ENCODE assay signal across 18 cellular contexts in genomic region chr18:53625997-53626599, GRCh38.
DNase-seq lines count a peak whose midpoint lies in the region; ATAC-seq, FAIRE-seq and TF ChIP-seq lines count a peak whose summit lies in the region.
"Had no signal": no experiment of that assay in that cellular context is flagged by ENCODE, and none has a peak within 500 bp of the region (broad histone marks: within the 10 kb centered on the region; RNA-seq: fewer than 3 reads in every experiment).

No MANE protein-coding gene starts in this region.

- no peak overlapping the region for H4K91ac ChIP-seq in H1 (replicated peaks; ENCODE audit: insufficient read length, low read length)

- TF ChIP-seq CTCF in H1 (IDR thresholded peaks at IDR 0.05; ENCODE audit: control extremely low read depth in 1 of 3, insufficient read depth in 1 of 3, low read depth in 1 of 3, low read length in 3 of 3) (no peak), upper lobe of left lung (IDR thresholded peaks at IDR 0.05) (no peak), tibial nerve (IDR thresholded peaks at IDR 0.05) (no peak)

- no peak overlapping the region for H2BK20ac ChIP-seq in H1 (ENCODE audit: low read length)

- FAIRE-seq in H1 (lab: Jason Lieb, UNC): no peak
- FAIRE-seq: GM12892, HTR-8/SVneo had no signal

- H3K4me3 ChIP-seq in H1 (ENCODE audit: extremely low read depth in 1 of 4, insufficient read depth in 2 of 4, low read depth in 3 of 4, low read length in 4 of 4) (no peak overlapping the region), upper lobe of left lung (no peak overlapping the region), tibial nerve (no peak overlapping the region)

- H3K56ac ChIP-seq in H1 (replicated peaks; ENCODE audit: insufficient read length, low read depth, low read length): no peak overlapping the region

- H2AK5ac ChIP-seq in H1 (ENCODE audit: low read depth, low read length): no peak overlapping the region

- no peaks in the 10 kb centered on the region for H4K20me1 ChIP-seq in H1 (replicated peaks in 1 of 2; ENCODE audit: control insufficient read depth in 1 of 2, insufficient read depth in 2 of 2, low read length in 2 of 2)

- H2BK5ac ChIP-seq in H1 (ENCODE audit: low read depth, low read length): no peak overlapping the region

- CTCF ChIA-PET in H1 (lab: Charles Lee; ENCODE audit: partially characterized antibody): no interaction called here

- peak; percentile 14 for DNase-seq in NCI-H748 (lab: John Stamatoyannopoulos, UW; ENCODE audit: unreplicated experiment)
- no peak for DNase-seq in NCI-H748 treated with DMSO at 0.1 percent for 48 hours (lab: John Stamatoyannopoulos, UW)
- DNase-seq in H1 (ENCODE audit: low read depth in 1 of 2, low spot score in 2 of 2): no peak
- peak; percentile 64 for DNase-seq in posterior vena cava (ENCODE audit: low spot score)
- peak in 1 of 2 donors; percentile 68 for DNase-seq in upper lobe of left lung
- no peak for DNase-seq in NCI-H2227 treated with DMSO at 0.1 percent for 48 hours (lab: John Stamatoyannopoulos, UW)
- DNase-seq in tibial nerve (ENCODE audit: low spot score in 2 of 2): no peak
- DNase-seq: Caco-2; CD8-positive, alpha-beta memory T cell; DND-41; GDM1; GOT3; HCEC 1CT; HFFc6 had no signal

- peak overlapping the region; percentile 25; the same call in 1 of the 2 replicates for H4K8ac ChIP-seq in H1 (ENCODE audit: extremely low read depth, insufficient read depth, low read length)

- intact Hi-C loops in posterior vena cava (cut with DNase I): no loop called here

- H2BK120ac ChIP-seq in H1 (replicated peaks; ENCODE audit: low read depth, low read length): no peak overlapping the region

- H3K79me1 ChIP-seq in H1 (ENCODE audit: low read depth, low read length): no peaks in the 10 kb centered on the region

- no peak overlapping the region for H3K18ac ChIP-seq in H1 (ENCODE audit: extremely low read depth, low read length)

- no peak for TF ChIP-seq EP300 in H1 (IDR thresholded peaks at IDR 0.05; ENCODE audit: borderline replicate concordance in 1 of 2, low read depth in 2 of 2, low read length in 2 of 2)
- no peak for TF ChIP-seq EP300 in upper lobe of left lung (IDR thresholded peaks at IDR 0.05)
- no peak for TF ChIP-seq EP300 in tibial nerve (IDR thresholded peaks at IDR 0.05)

- H2AFZ ChIP-seq in H1 (ENCODE audit: low read length): no peak overlapping the region

- no peak overlapping the region for H4K5ac ChIP-seq in H1 (ENCODE audit: insufficient read length, low read depth, low read length)

- H3K27me3 ChIP-seq in H1 (replicated peaks in 1 of 4; ENCODE audit: control insufficient read depth in 3 of 4, extremely low read depth in 1 of 4, insufficient read depth in 3 of 4, low read length in 3 of 4) (no peaks in the 10 kb centered on the region), upper lobe of left lung (no peaks in the 10 kb centered on the region), tibial nerve (no peaks in the 10 kb centered on the region)

- no peak for TF ChIP-seq RAD21 in H1 (IDR thresholded peaks at IDR 0.05 in 1 of 2, conservative IDR thresholded peaks at IDR 0.05 in 1 of 2; ENCODE audit: low read depth in 2 of 2, low read length in 2 of 2)

- no peak overlapping the region for H3K23ac ChIP-seq in H1 (ENCODE audit: insufficient read length)

- no peak overlapping the region for H3K4ac ChIP-seq in H1 (replicated peaks; ENCODE audit: insufficient read length, low read depth, low read length)

- POLR2A ChIA-PET in H1 (lab: Charles Lee; ENCODE audit: partially characterized antibody): no interaction called here

- H3K9ac ChIP-seq in H1 (replicated peaks in 1 of 4; ENCODE audit: extremely low read depth in 1 of 4, low read depth in 3 of 4, low read length in 3 of 4): no peak overlapping the region

- no peaks in the 10 kb centered on the region for H3K36me3 ChIP-seq in H1 (ENCODE audit: control insufficient read depth in 2 of 4, insufficient read depth in 4 of 4, low read length in 3 of 4)
- no peaks in the 10 kb centered on the region for H3K36me3 ChIP-seq in upper lobe of left lung
- H3K36me3 ChIP-seq in tibial nerve: no peaks in the 10 kb centered on the region

- no peak overlapping the region for H2BK12ac ChIP-seq in H1 (ENCODE audit: low read depth, low read length)

- TF ChIP-seq POLR2A in H1 (IDR thresholded peaks at IDR 0.05; ENCODE audit: control extremely low read depth in 1 of 2, low read depth in 2 of 2, low read length in 2 of 2): no peak
- TF ChIP-seq POLR2A in upper lobe of left lung (IDR thresholded peaks at IDR 0.05): no peak
- TF ChIP-seq POLR2A in tibial nerve (IDR thresholded peaks at IDR 0.05): no peak

- H3K4me1 ChIP-seq in H1 (replicated peaks in 1 of 4; ENCODE audit: control insufficient read depth in 3 of 4, insufficient read depth in 4 of 4, low read length in 3 of 4): no peaks in the 10 kb centered on the region
- H3K4me1 ChIP-seq in upper lobe of left lung: no peaks in the 10 kb centered on the region
- H3K4me1 ChIP-seq in tibial nerve: no peaks in the 10 kb centered on the region
- H3K4me1 ChIP-seq: Caco-2 had no signal

- H3K79me2 ChIP-seq in H1 (ENCODE audit: control insufficient read depth in 1 of 2, insufficient read depth in 2 of 2, low read length in 2 of 2): no peaks in the 10 kb centered on the region

- H3K9me3 ChIP-seq in H1 (ENCODE audit: insufficient read depth in 2 of 2, low read depth in 1 of 2, low read length in 1 of 2): no peaks in the 10 kb centered on the region
- no peaks in the 10 kb centered on the region for H3K9me3 ChIP-seq in upper lobe of left lung
- H3K9me3 ChIP-seq in tibial nerve: peaks cover 0 to 14% (median 0%) of the 10 kb centered on the region in 4 donors
- H3K9me3 ChIP-seq: Caco-2 had no signal

- no peak overlapping the region for H3K4me2 ChIP-seq in H1 (ENCODE audit: insufficient read depth in 1 of 2, low read depth in 2 of 2, low read length in 2 of 2)

- H2BK15ac ChIP-seq in H1 (ENCODE audit: low read length): no peak overlapping the region

- WGBS in H1 (ENCODE audit: extremely low coverage in 1 of 2, insufficient coverage in 1 of 2, insufficient read length in 1 of 2, insufficient replicate concordance in 2 of 2, low coverage in 1 of 2, low lambda C conversion rate in 2 of 2, missing lambda C conversion rate in 1 of 2), 2 experiments: 96% methylated on average over 24 of the region's 25 CpGs; no CpG with 5 or more reads in 1 of the 2 experiments
- WGBS in upper lobe of left lung, 2 donors: 85 to 90% methylated on average over 18 to 25 of the region's 25 CpGs
- WGBS in tibial nerve, 2 donors: 86 to 89% methylated on average over 25 of the region's 25 CpGs

- no peaks in the 10 kb centered on the region; the same call in 1 of the 2 replicates for H3K23me2 ChIP-seq in H1 (ENCODE audit: low read depth, low read length)

- H3K27ac ChIP-seq in H1 (ENCODE audit: low read depth, low read length): no peak overlapping the region
- no peak overlapping the region for H3K27ac ChIP-seq in upper lobe of left lung
- no peak overlapping the region for H3K27ac ChIP-seq in tibial nerve
- H3K27ac ChIP-seq: 22Rv1 had no signal

- ATAC-seq in upper lobe of left lung (ENCODE audit: low FRiP score in 2 of 2) (peak; percentile 10 to 37), HG03565 (IDR thresholded peaks at IDR 0.05; ENCODE audit: unreplicated experiment) (no peak)

- H3K14ac ChIP-seq in H1 (ENCODE audit: insufficient read length): no peak overlapping the region

TF ChIP-seq in H1, 55 proteins besides CTCF, POLR2A, EP300 and RAD21:
- TF ChIP-seq TEAD4 (IDR thresholded peaks at IDR 0.05; ENCODE audit: low read depth, low read length) (no peak), SP2 (IDR thresholded peaks at IDR 0.05; ENCODE audit: low read length) (no peak), JUN (IDR thresholded peaks at IDR 0.05; ENCODE audit: low read depth, low read length) (no peak), SIN3A (conservative IDR thresholded peaks at IDR 0.05 in 1 of 2, IDR thresholded peaks at IDR 0.05 in 1 of 2; ENCODE audit: low read depth in 1 of 2, low read length in 2 of 2) (no peak), JUND (IDR thresholded peaks at IDR 0.05; ENCODE audit: low read length) (no peak), RNF2 (IDR thresholded peaks at IDR 0.05; ENCODE audit: borderline replicate concordance, low read depth, low read length, missing control alignments, poor library complexity, severe bottlenecking) (no peak), ZNF274 (IDR thresholded peaks at IDR 0.05; ENCODE audit: borderline replicate concordance, extremely low read depth, low read length) (no peak), NANOG (IDR thresholded peaks at IDR 0.05; ENCODE audit: insufficient read depth, low read depth, low read length, poor library complexity, severe bottlenecking) (no peak), SIX5 (IDR thresholded peaks at IDR 0.05; ENCODE audit: low read depth, low read length) (no peak), KDM5A (IDR thresholded peaks at IDR 0.05; ENCODE audit: low read length) (no peak), BRCA1 (IDR thresholded peaks at IDR 0.05; ENCODE audit: low read depth, low read length) (no peak), USF2 (IDR thresholded peaks at IDR 0.05; ENCODE audit: low read length) (no peak)

Comparison
In these comparisons a context has a peak if more than half of its experiments do, and no peak if none do; other contexts are left out.
1. DNase-seq: peak in NCI-H748 (single experiment) and posterior vena cava (single experiment); none in NCI-H748 treated with DMSO at 0.1 percent for 48 hours (single experiment), H1 (0 of 2), NCI-H2227 treated with DMSO at 0.1 percent for 48 hours (single experiment) and tibial nerve (0 of 2).